In genomic region chr22:21685164-21685513, GRCh38 we compare ENCODE assay signal across 22 cellular contexts. TPM values are rescaled to one million over a fixed set of nuclear protein-coding genes. Genes with fewer than 3 reads are reported as not detected.
"Had no signal": no experiment of that assay in that cellular context is flagged by ENCODE, and none has a peak within 500 bp of the region (broad histone marks: within the 10 kb centered on the region; RNA-seq: fewer than 3 reads in every experiment).

No MANE protein-coding gene starts in this region.

- H3K4me3 ChIP-seq: ascending aorta had no signal

- H3K27ac ChIP-seq: ascending aorta had no signal

- ATAC-seq: activated CD8-positive, alpha-beta T cell treated with anti-CD3 and anti-CD28 coated beads, Interleukin-2, amount 10 ng/mL, durations not matched to agents 7 days and 5 days; activated T-cell treated with anti-CD3 and anti-CD28 coated beads, Interleukin-2, amount 50 U/mL, for 4 hours; T-helper 17 cell; WTC11 had no signal

- H3K27me3 ChIP-seq: ascending aorta had no signal

- DNase-seq: activated CD4-positive, alpha-beta T cell treated with anti-CD3 and anti-CD28 coated beads for 48 hours; activated CD4-positive, alpha-beta T cell treated with anti-CD3 and anti-CD28 coated beads, Interleukin-2, amount 50 U/mL, for 4 hours; activated CD4-positive, CD25-positive, alpha-beta regulatory T cell treated with anti-CD3 and anti-CD28 coated beads, Interleukin-2, amount 50 U/mL, for 72 hours; activated CD8-positive, alpha-beta memory T cell treated with anti-CD3 and anti-CD28 coated beads, Interleukin-2, amount 50 U/mL, for 48 hours; activated CD8-positive, alpha-beta T cell treated with anti-CD3 and anti-CD28 coated beads, Interleukin-2, amount 10 ng/mL, durations not matched to agents 7 days and 5 days; activated gamma-delta T cell treated with Interleukin-2 at 50 U/mL for 16 hours; activated T-cell treated with anti-CD3 and anti-CD28 coated beads, Interleukin-2, amount 50 U/mL, for 4 hours; KG1; NCI-H1048; NCI-H1930; NCI-H2171 treated with DMSO at 0.1 percent for 48 hours; NCI-H345; NCI-H510A; NCI-H526 treated with DMSO at 0.1 percent for 48 hours; NCI-H82; SIG-M5; T-helper 17 cell; T-helper 9 cell had no signal

- H3K4me1 Mint-ChIP-seq: brain, T-helper 17 cell, WTC11 had no signal

- H3K9me3 Mint-ChIP-seq: activated naive CD4-positive, alpha-beta T cell treated with anti-CD3 and anti-CD28 coated beads, Interleukin-2, amount 50 U/mL, for 24 hours; activated T-cell treated with anti-CD3 and anti-CD28 coated beads, Interleukin-2, amount 50 U/mL, for 4 hours; brain; WTC11 had no signal

- H3K4me1 ChIP-seq: ascending aorta had no signal

- H3K27ac Mint-ChIP-seq: activated CD8-positive, alpha-beta T cell treated with anti-CD3 and anti-CD28 coated beads, Interleukin-2, amount 10 ng/mL, durations not matched to agents 7 days and 5 days; activated naive CD4-positive, alpha-beta T cell treated with anti-CD3 and anti-CD28 coated beads, Interleukin-2, amount 50 U/mL, for 24 hours; brain; T-helper 17 cell; WTC11 had no signal

- H3K4me3 Mint-ChIP-seq: activated CD8-positive, alpha-beta T cell treated with anti-CD3 and anti-CD28 coated beads, Interleukin-2, amount 10 ng/mL, durations not matched to agents 7 days and 5 days; activated naive CD4-positive, alpha-beta T cell treated with anti-CD3 and anti-CD28 coated beads, Interleukin-2, amount 50 U/mL, for 24 hours; activated T-cell treated with anti-CD3 and anti-CD28 coated beads, Interleukin-2, amount 50 U/mL, for 4 hours; brain; T-helper 17 cell; WTC11 had no signal

- H3K9me3 ChIP-seq: ascending aorta had no signal

- H3K27me3 Mint-ChIP-seq: activated naive CD4-positive, alpha-beta T cell treated with anti-CD3 and anti-CD28 coated beads, Interleukin-2, amount 50 U/mL, for 24 hours; T-helper 17 cell had no signal

RNA-seq across cellular contexts. Expression of gene CCDC116, which starts 52.6 kb away (rescaled TPM):
- total RNA-seq: ascending aorta had no signal
